ENCODE assay signal across 22 cellular contexts in the genomic region with DNA sequence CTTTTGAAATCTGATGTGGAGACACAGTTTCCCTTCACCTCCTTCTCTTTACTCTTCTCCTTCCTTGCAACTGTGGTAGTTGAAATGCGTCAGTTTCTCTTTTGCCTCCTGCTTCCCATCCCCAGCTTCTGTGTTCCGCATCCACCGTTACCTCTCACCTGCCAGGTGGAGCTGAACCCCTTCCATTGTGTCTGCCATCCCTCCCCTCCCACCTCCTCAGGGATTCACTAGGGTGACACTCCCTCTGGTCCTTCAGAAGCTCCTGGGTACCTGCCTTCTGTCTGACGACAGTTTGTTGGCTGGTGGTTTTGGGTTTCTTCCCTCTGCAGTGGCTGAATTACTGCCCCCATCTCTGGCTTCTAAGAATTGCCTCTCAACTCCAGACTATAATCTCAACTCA.
"Had no signal": no experiment of that assay in that cellular context is flagged by ENCODE, and none has a peak within 500 bp of the region (broad histone marks: within the 10 kb centered on the region; RNA-seq: fewer than 3 reads in every experiment).

No MANE protein-coding gene starts in this region.

- H3K4me1 ChIP-seq: spleen, upper lobe of left lung, uterus had no signal

- ATAC-seq: left lobe of liver; naive thymus-derived CD4-positive, alpha-beta T cell; sciatic nerve; stimulated activated memory B cell treated with anti-CD40 and anti-IgM and Interleukin-4, amounts not matched to agents 10 μg/mL and 1 μg/mL and 100 μg/mL, for 72 hours had no signal

- H2AFZ ChIP-seq: hepatocyte had no signal

- H3K79me2 ChIP-seq: hepatocyte had no signal

- DNase-seq: effector CD8-positive, alpha-beta T cell; foreskin melanocyte; head of caudate nucleus; islet precursor cell; mammary epithelial cell; naive thymus-derived CD4-positive, alpha-beta T cell; nephron progenitor cell; posterior cingulate gyrus; spleen; stimulated activated CD4-positive, alpha-beta T cell treated with anti-CD3 and anti-CD28 coated beads, Interleukin-15, amount 100 ng/mL, for 24 hours; stimulated activated CD4-positive, alpha-beta T cell treated with anti-CD3 and anti-CD28 coated beads, Interleukin-1b, Interleukin-23, amount 100 ng/mL, for 48 hours; stimulated activated CD4-positive, alpha-beta T cell treated with anti-CD3 and anti-CD28 coated beads, Interleukin-4, amount 100 ng/mL, for 24 hours; thyroid gland; upper lobe of left lung; uterus had no signal

- H3K27me3 Mint-ChIP-seq: stimulated activated memory B cell treated with anti-CD40 and anti-IgM and Interleukin-4, amounts not matched to agents 10 μg/mL and 1 μg/mL and 100 μg/mL, for 72 hours; stimulated activated naive CD8-positive, alpha-beta T cell treated with anti-CD3 and anti-CD28 coated beads, Interleukin-15, Interleukin-2, amounts not matched to agents 100 ng/mL and 50 ng/mL, for 24 hours had no signal

- H3K9me3 ChIP-seq: neutrophil, spleen, thyroid gland, upper lobe of left lung, uterus had no signal

- H3K4me2 ChIP-seq: hepatocyte had no signal

- H3K27me3 ChIP-seq: hepatocyte, spleen, thyroid gland, upper lobe of left lung, uterus had no signal

- H3K36me3 ChIP-seq: neutrophil, spleen, thyroid gland, upper lobe of left lung, uterus had no signal

- H3K4me3 ChIP-seq: coronary artery, hepatocyte, spleen, thyroid gland, upper lobe of left lung, uterus had no signal

- H3K27ac ChIP-seq: coronary artery, hepatocyte, neutrophil, spleen, thyroid gland, upper lobe of left lung, uterus had no signal

- H3K4me1 Mint-ChIP-seq: stimulated activated memory B cell treated with anti-CD40 and anti-IgM and Interleukin-4, amounts not matched to agents 10 μg/mL and 1 μg/mL and 100 μg/mL, for 72 hours had no signal

- H3K4me3 Mint-ChIP-seq: naive thymus-derived CD4-positive, alpha-beta T cell; nephron progenitor cell; stimulated activated memory B cell treated with anti-CD40 and anti-IgM and Interleukin-4, amounts not matched to agents 10 μg/mL and 1 μg/mL and 100 μg/mL, for 72 hours; stimulated activated naive CD8-positive, alpha-beta T cell treated with anti-CD3 and anti-CD28 coated beads, Interleukin-15, Interleukin-2, amounts not matched to agents 100 ng/mL and 50 ng/mL, for 24 hours had no signal

- H3K36me3 Mint-ChIP-seq: naive thymus-derived CD4-positive, alpha-beta T cell; stimulated activated memory B cell treated with anti-CD40 and anti-IgM and Interleukin-4, amounts not matched to agents 10 μg/mL and 1 μg/mL and 100 μg/mL, for 72 hours had no signal

- H3K27ac Mint-ChIP-seq: naive thymus-derived CD4-positive, alpha-beta T cell; nephron progenitor cell; stimulated activated memory B cell treated with anti-CD40 and anti-IgM and Interleukin-4, amounts not matched to agents 10 μg/mL and 1 μg/mL and 100 μg/mL, for 72 hours; stimulated activated naive CD8-positive, alpha-beta T cell treated with anti-CD3 and anti-CD28 coated beads, Interleukin-15, Interleukin-2, amounts not matched to agents 100 ng/mL and 50 ng/mL, for 24 hours had no signal

- H3K9me3 Mint-ChIP-seq: naive thymus-derived CD4-positive, alpha-beta T cell; nephron progenitor cell; stimulated activated memory B cell treated with anti-CD40 and anti-IgM and Interleukin-4, amounts not matched to agents 10 μg/mL and 1 μg/mL and 100 μg/mL, for 72 hours; stimulated activated naive CD8-positive, alpha-beta T cell treated with anti-CD3 and anti-CD28 coated beads, Interleukin-15, Interleukin-2, amounts not matched to agents 100 ng/mL and 50 ng/mL, for 24 hours had no signal
